8 cellular contexts compared by ENCODE assay signal in the genomic region with DNA sequence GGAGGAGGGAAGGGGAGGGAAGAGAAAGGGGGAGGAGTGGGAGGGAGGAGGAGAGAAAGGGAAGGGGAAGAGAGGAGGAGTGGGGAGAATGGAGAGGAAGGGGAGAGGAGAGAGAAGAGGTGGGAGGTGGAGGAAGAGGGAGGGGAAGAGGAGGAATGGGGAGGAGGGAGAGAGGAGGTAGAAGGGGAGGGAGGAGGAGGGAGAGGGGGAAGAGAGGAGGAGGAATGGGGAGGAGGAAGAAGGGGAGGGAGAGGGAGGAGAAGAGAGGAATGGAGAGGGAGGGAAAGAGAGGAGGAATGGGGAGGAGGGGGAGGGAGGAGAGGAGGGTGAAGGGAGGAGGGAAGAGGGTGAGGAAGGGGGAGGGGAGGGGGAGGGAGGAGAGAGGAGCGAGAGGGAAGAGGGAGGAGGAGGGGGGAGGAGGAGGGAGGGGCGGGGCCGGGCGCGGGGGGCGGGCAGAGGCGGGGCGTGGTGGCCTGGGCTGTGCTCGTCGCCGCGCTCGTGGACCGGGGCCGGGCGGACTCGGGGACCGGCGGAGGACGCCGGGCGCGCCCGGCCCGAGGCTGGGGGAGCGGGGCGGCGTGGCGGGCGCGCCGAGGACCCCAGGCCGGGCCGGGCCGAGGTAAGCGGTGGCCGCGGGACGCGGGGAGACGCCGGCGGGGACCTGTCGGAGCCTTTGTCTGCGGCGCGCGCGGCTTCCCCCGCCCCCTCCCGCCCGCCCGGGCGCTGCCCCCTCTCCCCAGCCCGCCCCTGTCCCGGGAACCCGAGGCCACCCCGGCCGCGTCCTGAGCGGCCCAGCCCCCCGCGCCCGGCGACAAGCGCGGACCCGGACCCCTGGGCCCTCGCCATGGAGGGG. TPM values are rescaled to one million over a fixed set of nuclear protein-coding genes. Genes with fewer than 3 reads are reported as not detected.
DNase-seq lines count a peak whose midpoint lies in the region; ATAC-seq and TF ChIP-seq lines count a peak whose summit lies in the region.

Gene SLC29A4, plus strand, starts transcription at position 480 of the 853 bp plus-strand sequence. CDS start 4,874 bp downstream, outside the sequence.

- TF ChIP-seq POLR2A in vagina (IDR thresholded peaks at IDR 0.05) = no peak

- peak within 1 kb of the TSS; percentile 57 for H3K4me3 ChIP-seq in PC-3 (ENCODE audit: low read length)
- H3K4me3 ChIP-seq in vagina = peak within 1 kb of the TSS; percentile 37 to 56

- H3K27me3 ChIP-seq in PC-3 (ENCODE audit: low read length) = no peaks in the 10 kb centered on the region
- H3K27me3 ChIP-seq in vagina = no peaks in the 10 kb centered on the region

- BruUV-seq in PC-3 (replicated peaks; lab: Mats Ljungman, UMichigan) = no TSS peak

- CTCF ChIA-PET in PC-3 (lab: Charles Lee) = no interaction called here

- TF ChIP-seq CTCF in PC-3 (conservative IDR thresholded peaks at IDR 0.05; ENCODE audit: low read depth, low read length) (no peak), vagina (IDR thresholded peaks at IDR 0.05) (no peak)

- no peaks in the 10 kb centered on the region for H3K9me3 ChIP-seq in PC-3 (ENCODE audit: low read length)
- no peaks in the 10 kb centered on the region for H3K9me3 ChIP-seq in vagina

- H4K20me1 ChIP-seq in PC-3 (ENCODE audit: low read length) = no peaks in the 10 kb centered on the region

- no peaks in the 10 kb centered on the region for H3K79me2 ChIP-seq in PC-3 (ENCODE audit: low read length)

- H3K4me3 Mint-ChIP-seq in effector memory CD8-positive, alpha-beta T cell = peak within 1 kb of the TSS in 1 of 2 donors; percentile 19
- H3K4me3 Mint-ChIP-seq in naive B cell = peak within 1 kb of the TSS in 2 of 8 donors; percentile 41 to 75

- peaks cover 5 to 51% of the 10 kb centered on the region in 2 donors for H3K27me3 Mint-ChIP-seq in effector memory CD8-positive, alpha-beta T cell
- H3K27me3 Mint-ChIP-seq in naive B cell = peaks cover 5 to 39% (median 17%) of the 10 kb centered on the region in 3 donors

- H3K36me3 Mint-ChIP-seq in effector memory CD8-positive, alpha-beta T cell (ENCODE audit: insufficient read depth) = no peaks in the 10 kb centered on the region
- H3K36me3 Mint-ChIP-seq in naive B cell = no peaks in the 10 kb centered on the region

- no peaks in the 10 kb centered on the region for H3F3A ChIP-seq in PC-3 (ENCODE audit: low read length, unreplicated experiment)

- DNase-seq in NCI-H748 (lab: John Stamatoyannopoulos, UW; ENCODE audit: unreplicated experiment) (peak; percentile 48), NCI-H748 treated with DMSO at 0.1 percent for 48 hours (lab: John Stamatoyannopoulos, UW) (no peak), PC-3 (peak; percentile 19), naive B cell (no peak), vagina (ENCODE audit: extremely low spot score in 2 of 2) (no peak)
- DNase-seq in effector memory CD8-positive, alpha-beta T cell = no peak
- DNase-seq in activated CD8-positive, alpha-beta memory T cell treated with anti-CD3 and anti-CD28 coated beads, Interleukin-2, amount 50 U/mL, for 48 hours = no peak

- H3K36me3 ChIP-seq in PC-3 (ENCODE audit: low read depth, low read length) (no peaks in the 10 kb centered on the region), vagina (no peaks in the 10 kb centered on the region)

- H3K27ac ChIP-seq in PC-3 (ENCODE audit: low read length) = no peak within 1 kb of the TSS
- peak within 1 kb of the TSS; percentile 44 for H3K27ac ChIP-seq in vagina

- POLR2A ChIA-PET in PC-3 (lab: Charles Lee; ENCODE audit: unreplicated experiment) = no interaction called here

- no peak within 1 kb of the TSS for H3K27ac Mint-ChIP-seq in effector memory CD8-positive, alpha-beta T cell
- no peak within 1 kb of the TSS for H3K27ac Mint-ChIP-seq in naive B cell

- H3K9ac ChIP-seq in PC-3 (ENCODE audit: low read length) = no peak within 1 kb of the TSS

- peak; percentile 60 for ATAC-seq in PC-3
- ATAC-seq in effector memory CD8-positive, alpha-beta T cell (replicated peaks) = peak; percentile 62
- peak; percentile 59 to 61 for ATAC-seq in naive B cell (ENCODE audit: low read depth in 2 of 2)
- ATAC-seq in GM19455 (IDR thresholded peaks at IDR 0.05; ENCODE audit: unreplicated experiment) = no peak

- H3K9me3 Mint-ChIP-seq in effector memory CD8-positive, alpha-beta T cell = no peaks in the 10 kb centered on the region
- H3K9me3 Mint-ChIP-seq in naive B cell = peaks cover 0 to 2% (median 0%) of the 10 kb centered on the region in 7 donors

- H3K4me1 ChIP-seq in PC-3 (ENCODE audit: insufficient read depth, low read length) (no peaks in the 10 kb centered on the region), vagina (peaks cover 14% of the 10 kb centered on the region)

- intact Hi-C loops in PC-3 (cut with micrococcal nuclease) = no loop called here
- intact Hi-C loops in vagina (cut with DNase I) = no loop called here

- no peaks in the 10 kb centered on the region for H3K9me2 ChIP-seq in PC-3 (replicated peaks; ENCODE audit: low read length)

- no peak within 1 kb of the TSS for H2AFZ ChIP-seq in PC-3 (ENCODE audit: low read length)

- peak within 1 kb of the TSS; percentile 85 for H3K4me2 ChIP-seq in PC-3 (ENCODE audit: low read length)

- H3K4me1 Mint-ChIP-seq in effector memory CD8-positive, alpha-beta T cell (ENCODE audit: low read depth in 2 of 2) = peaks cover 0 to 1% of the 10 kb centered on the region in 2 donors
- peaks cover 0 to 2% (median 0%) of the 10 kb centered on the region in 3 donors for H3K4me1 Mint-ChIP-seq in naive B cell

RNA-seq across cellular contexts. Expression of gene SLC29A4, which starts in this region (rescaled TPM):
- total RNA-seq in PC-3 (2014; rRNA removed) (6.7 and 8.9 TPM in 2 replicates), vagina (2.7 TPM)
- under 1 TPM in 3 of 6 donors, not detected in 3; 0.12 to 0.19 (median 0.16) TPM for polyA plus RNA-seq in naive B cell (ENCODE audit: low read depth in 6 of 6)

Comparison
In these comparisons a context has a peak if more than half of its experiments do, and no peak if none do; other contexts are left out.
1. DNase-seq: peak in NCI-H748 (single experiment) and PC-3 (single experiment); none in NCI-H748 treated with DMSO at 0.1 percent for 48 hours (single experiment), effector memory CD8-positive, alpha-beta T cell (0 of 3), naive B cell (single experiment), vagina (0 of 2) and activated CD8-positive, alpha-beta memory T cell treated with anti-CD3 and anti-CD28 coated beads, Interleukin-2, amount 50 U/mL, for 48 hours (single experiment).
2. Peak in ATAC-seq in naive B cell; RNA of the gene not detected or under 1 TPM.